ENCODE assay signal across 1 cellular context in genomic region chr6:33926451-33926850, GRCh38.
TF ChIP-seq lines count a peak whose summit lies in the region.

No MANE protein-coding gene starts in this region.

TF ChIP-seq in H1, 55 proteins besides CTCF, POLR2A, EP300 and RAD21:
- TF ChIP-seq SP4 (IDR thresholded peaks at IDR 0.05; ENCODE audit: low read length) (0 out of 2 replicates have a peak, but pooled peaks have one; percentile 47), MAX (IDR thresholded peaks at IDR 0.05) (peak; percentile 43), SP1 (IDR thresholded peaks at IDR 0.05; ENCODE audit: low read depth, low read length) (peak; percentile 92), JUND (IDR thresholded peaks at IDR 0.05; ENCODE audit: low read length) (no peak), TBP (IDR thresholded peaks at IDR 0.05; ENCODE audit: low read depth, low read length) (no peak), PHF8 (conservative IDR thresholded peaks at IDR 0.05; ENCODE audit: low read depth, low read length) (no peak), MAFK (IDR thresholded peaks at IDR 0.05; ENCODE audit: low read depth, low read length) (no peak), CHD2 (IDR thresholded peaks at IDR 0.05; ENCODE audit: low read length) (peak; percentile 53; the same call in 1 of the 2 replicates), RBBP5 (IDR thresholded peaks at IDR 0.05; ENCODE audit: borderline replicate concordance, low read depth, low read length) (no peak)
